Comparison of ENCODE assay signal across 20 cellular contexts in genomic region chr1:31837441-31838158, GRCh38. TPM values are rescaled to one million over a fixed set of nuclear protein-coding genes. Genes with fewer than 3 reads are reported as not detected.
DNase-seq lines count a peak whose midpoint lies in the region; ATAC-seq, FAIRE-seq and TF ChIP-seq lines count a peak whose summit lies in the region.
"Had no signal": no experiment of that assay in that cellular context is flagged by ENCODE, and none has a peak within 500 bp of the region (broad histone marks: within the 10 kb centered on the region; RNA-seq: fewer than 3 reads in every experiment).

No MANE protein-coding gene starts in this region.

- H4K20me1 ChIP-seq in K562 (replicated peaks; ENCODE audit: control insufficient read depth, insufficient read depth, low read length) = no peaks in the 10 kb centered on the region

- H3K4me3 Mint-ChIP-seq in T-cell = no peak overlapping the region
- H3K4me3 Mint-ChIP-seq: CD4-positive, alpha-beta T cell had no signal

- H3K27ac ChIP-seq in K562 (ENCODE audit: extremely low read depth, low read depth, low read length) (no peak overlapping the region), transverse colon (peak overlapping the region; percentile 57 to 66 (median 61))
- H3K27ac ChIP-seq: RWPE1, SK-N-MC had no signal

- H3K9me1 ChIP-seq in K562 (ENCODE audit: control insufficient read depth, insufficient read depth, low read length) = no peaks in the 10 kb centered on the region

- H3K4me1 Mint-ChIP-seq in T-cell = peaks cover 12 to 30% (median 16%) of the 10 kb centered on the region in 3 donors

- H3K36me3 Mint-ChIP-seq in T-cell = no peaks in the 10 kb centered on the region

- peak overlapping the region; percentile 28 for H2AFZ ChIP-seq in K562 (ENCODE audit: low read depth, low read length)

- TF ChIP-seq POLR2A in K562 (conservative IDR thresholded peaks at IDR 0.05) (no peak), transverse colon (IDR thresholded peaks at IDR 0.05) (no peak)

- no peaks in the 10 kb centered on the region for H3K79me2 ChIP-seq in K562 (ENCODE audit: control insufficient read depth, insufficient read depth, low read length)

- H3K4me2 ChIP-seq in K562 (ENCODE audit: insufficient read depth, low read length) = no peak overlapping the region

- DNase-seq in K562 (ENCODE audit: extremely low read depth in 1 of 4, low spot score in 3 of 4) (no peak), mesenteric fat pad (ENCODE audit: low spot score) (peak; percentile 24), transverse colon (peak; percentile 69), T-cell (no peak), NCI-H2227 (lab: John Stamatoyannopoulos, UW; ENCODE audit: unreplicated experiment) (no peak)
- no peak for DNase-seq in activated CD4-positive, alpha-beta T cell treated with anti-CD3 and anti-CD28 coated beads, Interleukin-2, amount 50 U/mL, for 1 hour
- DNase-seq: CD4-positive, alpha-beta T cell; DMS153; GOT3; HCEC 1CT; Karpas-422; NCI-H1694 treated with DMSO at 0.1 percent for 48 hours; NCI-H446 treated with DMSO at 0.1 percent for 48 hours; NCI-H526 treated with DMSO at 0.1 percent for 48 hours; SHP77 treated with DMSO at 0.1 percent for 48 hours had no signal

- no peak for TF ChIP-seq CTCF in K562 (IDR thresholded peaks at IDR 0.05 in 2 of 3, conservative IDR thresholded peaks at IDR 0.05 in 1 of 3; ENCODE audit: insufficient read depth in 2 of 3, low read depth in 1 of 3, low read length in 3 of 3)
- no peak for TF ChIP-seq CTCF in transverse colon (IDR thresholded peaks at IDR 0.05)

- WGBS in K562 (ENCODE audit: insufficient coverage, low coverage, missing lambda C conversion rate) = 30% methylated on average over 9 of the region's 9 CpGs
- 52 to 54% methylated on average over 8 to 9 of the region's 9 CpGs for WGBS in transverse colon (ENCODE audit: low coverage in 1 of 2), 2 donors

- BruUV-seq in K562 (replicated peaks; lab: Mats Ljungman, UMichigan) = no TSS peak

- no peaks in the 10 kb centered on the region for H3K36me3 ChIP-seq in K562 (ENCODE audit: control insufficient read depth, insufficient read depth, low read length)
- H3K36me3 ChIP-seq in transverse colon = no peaks in the 10 kb centered on the region

- ATAC-seq in K562 (no peak), T-cell (replicated peaks in 1 of 4) (no peak)

- no peak overlapping the region for H3K27ac Mint-ChIP-seq in T-cell
- H3K27ac Mint-ChIP-seq: CD4-positive, alpha-beta T cell had no signal

- no peaks in the 10 kb centered on the region; a peak in 1 of 5 replicates for H3K27me3 ChIP-seq in K562 (ENCODE audit: control insufficient read depth in 2 of 2, insufficient read depth in 2 of 2, low read length in 2 of 2)
- no peaks in the 10 kb centered on the region for H3K27me3 ChIP-seq in transverse colon

- in situ Hi-C loops in K562 (cut with MboI) (no loop called here), transverse colon (cut with MboI; ENCODE audit: low pct_ligation_motif_present in 1 of 4, low pct_unique_long_range_greater_than_20kb in 1 of 4, low sequenced_read_pairs in 3 of 4) (loop anchor here in 1 of 4 donors (10.0 kb wide), 1 partner anchor 127 kb away; no protein-coding TSS in a partner anchor)

- intact Hi-C loops in K562 (cut with micrococcal nuclease) (no loop called here), transverse colon (cut with DNase I; ENCODE audit: low total_unique reads) (no loop called here)

- TF ChIP-seq EP300 in Ishikawa (IDR thresholded peaks at IDR 0.05; ENCODE audit: borderline replicate concordance) (no peak), K562 (IDR thresholded peaks at IDR 0.05; ENCODE audit: low read length) (no peak), transverse colon (IDR thresholded peaks at IDR 0.05; ENCODE audit: low read depth) (no peak)

- no peaks in the 10 kb centered on the region for H3K27me3 Mint-ChIP-seq in T-cell
- H3K27me3 Mint-ChIP-seq: CD4-positive, alpha-beta T cell had no signal

- H3K9me3 Mint-ChIP-seq in T-cell = no peaks in the 10 kb centered on the region
- H3K9me3 Mint-ChIP-seq: CD4-positive, alpha-beta T cell had no signal

- H3K9me3 ChIP-seq in K562 (replicated peaks; ENCODE audit: control insufficient read depth, insufficient read depth, low read depth, low read length) (no peaks in the 10 kb centered on the region), transverse colon (no peaks in the 10 kb centered on the region)

- CTCF ChIA-PET in K562 (lab: Yijun Ruan, JAX; ENCODE audit: low intra/inter-chr PET ratio) = no interaction called here
- CTCF ChIA-PET in T-cell (lab: Charles Lee) = interaction anchor here in 1 of 2 donors (0.6 kb wide), 1 partner anchor 132 kb away, joined by 3 read pairs; no protein-coding TSS in a partner anchor

- H3K4me3 ChIP-seq in K562 = no peak overlapping the region
- H3K4me3 ChIP-seq in transverse colon = no peak overlapping the region
- H3K4me3 ChIP-seq: SK-N-MC had no signal

- FAIRE-seq in K562 (lab: Jason Lieb, UNC) = peak; percentile 11
- FAIRE-seq: GM12892, HTR-8/SVneo had no signal

- no peaks in the 10 kb centered on the region; a peak in 1 of 5 replicates for H3K4me1 ChIP-seq in K562 (replicated peaks in 1 of 2; ENCODE audit: control insufficient read depth in 2 of 2, insufficient read depth in 2 of 2, low read length in 2 of 2)
- H3K4me1 ChIP-seq in transverse colon = peaks cover 0 to 32% (median 8%) of the 10 kb centered on the region in 4 donors

- TF ChIP-seq RAD21 in Ishikawa (IDR thresholded peaks at IDR 0.05; ENCODE audit: low read depth) (no peak), K562 (CRISPR knock-in tag; conservative IDR thresholded peaks at IDR 0.05 in 1 of 2, IDR thresholded peaks at IDR 0.05 in 1 of 2) (no peak)

- POLR2A ChIA-PET in K562 (lab: Yijun Ruan, JAX) = interaction anchor here (0.6 to 3.2 kb wide), 4 partner anchors 8 to 20 kb away, joined by 3 to 11 read pairs (median 8); no protein-coding TSS in a partner anchor
- POLR2A ChIA-PET in T-cell (lab: Charles Lee) = no interaction called here

- no peak overlapping the region for H3K9ac ChIP-seq in K562 (ENCODE audit: insufficient read depth in 1 of 2, low read depth in 2 of 2, low read length in 2 of 2)

TF ChIP-seq in Ishikawa, 13 proteins besides CTCF, POLR2A, EP300 and RAD21:
- TF ChIP-seq CEBPB (IDR thresholded peaks at IDR 0.05) = 0 out of 2 replicates have a peak, but pooled peaks have one; percentile 15
- TF ChIP-seq FOXM1 (IDR thresholded peaks at IDR 0.05; ENCODE audit: borderline replicate concordance, low read depth) = no peak
TF ChIP-seq in Ishikawa: peak in this region for 1.

TF ChIP-seq in K562, 482 proteins besides CTCF, POLR2A, EP300 and RAD21:
- TF ChIP-seq SIX5 (IDR thresholded peaks at IDR 0.05; ENCODE audit: borderline replicate concordance in 1 of 2, insufficient read depth in 1 of 2, low read depth in 1 of 2, low read length in 2 of 2) (no peak), CEBPB (tag; IDR thresholded peaks at IDR 0.05) (peak; percentile 69)

RNA-seq across cellular contexts. Expression of gene SPOCD1, which starts 21.8 kb away (rescaled TPM):
- total RNA-seq in K562 (2011; cell fraction: chromatin; rRNA removed; ENCODE audit: low replicate concordance) = 1.5 and 3.2 TPM in 2 replicates
- 2.8 and 3.0 TPM in 2 replicates for total RNA-seq in K562 (2011; cell fraction: nucleolus; rRNA removed)
- total RNA-seq in K562 (2011; cell fraction: nucleoplasm; rRNA removed) = 3.4 and 4.1 TPM in 2 replicates
- total RNA-seq in K562 (2014; rRNA removed) (0.20 and 0.27 TPM in 2 replicates), K562 (2014; rRNA removed; fragmentation: Illumina TruSeq; extraction: Trizol) (0.16 and 0.36 TPM in 2 replicates), K562 (2015; rRNA removed; fragmentation: Illumina TruSeq; extraction: Trizol) (0.23 and 0.25 TPM in 2 replicates), K562 (2021) (0.22 and 0.71 TPM in 2 replicates), mesenteric fat pad (9.5 TPM), transverse colon (under 1 TPM in 2 of 4 donors, not detected in 2; 0.48 to 0.80 TPM), T-cell (not detected)
- polyA plus RNA-seq in K562 (2011; rRNA removed) (0.39 and 0.63 TPM in 2 replicates), K562 (2014; fragmentation: Illumina TruSeq; extraction: Trizol) (0.19 and 0.42 TPM in 2 replicates), K562 (2014; fragmentation: Nextera tagmentation; extraction: Ambion mirVana) (under 1 TPM in 1 of 2 experiments, not detected in 1; 0.03 TPM), K562 (2014; rRNA removed) (0.25 and 0.46 TPM in 2 replicates)
- polyA plus RNA-seq in K562 (2011; cell fraction: cytosol; rRNA removed) = 0.31 and 0.60 TPM in 2 replicates
- 1.6 and 2.8 TPM in 2 replicates for polyA plus RNA-seq in K562 (2011; cell fraction: nucleus; rRNA removed)
- polyA plus RNA-seq in K562 (2012) = 0.17 and 1.2 TPM in 2 replicates
- 0.21 and 0.67 TPM in 2 replicates for polyA minus RNA-seq in K562 (2011; rRNA and poly(A)+ RNA removed)
- 0.38 TPM in 1 of 2 replicates, not detected in the other for polyA minus RNA-seq in K562 (2011; cell fraction: cytosol; rRNA and poly(A)+ RNA removed)
- 1.00 and 1.9 TPM in 2 replicates for polyA minus RNA-seq in K562 (2011; cell fraction: nucleus; rRNA and poly(A)+ RNA removed)

Comparison
In these comparisons a context has a peak if more than half of its experiments do, and no peak if none do; other contexts are left out.
1. DNase-seq: peak in mesenteric fat pad (single experiment) and transverse colon (single experiment); none in K562 (0 of 4), T-cell (0 of 34), activated CD4-positive, alpha-beta T cell treated with anti-CD3 and anti-CD28 coated beads, Interleukin-2, amount 50 U/mL, for 1 hour (single experiment) and NCI-H2227 (single experiment).